19 cellular contexts compared by ENCODE assay signal in genomic region chr3:145952541-145952940, GRCh38.
DNase-seq lines count a peak whose midpoint lies in the region; ATAC-seq and TF ChIP-seq lines count a peak whose summit lies in the region.
"Had no signal": no experiment of that assay in that cellular context is flagged by ENCODE, and none has a peak within 500 bp of the region (broad histone marks: within the 10 kb centered on the region; RNA-seq: fewer than 3 reads in every experiment).

No MANE protein-coding gene starts in this region.

- in situ Hi-C loops in gastrocnemius medialis (cut with MboI; ENCODE audit: low sequenced_read_pairs in 4 of 4) = no loop called here

- no peak for TF ChIP-seq POLR2A in prostate gland (IDR thresholded peaks at IDR 0.05)
- TF ChIP-seq POLR2A in gastrocnemius medialis (IDR thresholded peaks at IDR 0.05) = no peak

- no peaks in the 10 kb centered on the region for H3K36me3 ChIP-seq in adipocyte (ENCODE audit: control insufficient read depth, insufficient read depth, low read length, severe bottlenecking)
- H3K36me3 ChIP-seq in prostate gland = no peaks in the 10 kb centered on the region
- no peaks in the 10 kb centered on the region for H3K36me3 ChIP-seq in gastrocnemius medialis
- H3K36me3 ChIP-seq: esophagus muscularis mucosa, spleen had no signal

- WGBS in prostate gland = 86% methylated on average over 4 of the region's 4 CpGs

- intact Hi-C loops in prostate gland (cut with DNase I) (no loop called here), gastrocnemius medialis (cut with DNase I; ENCODE audit: low total_unique reads) (no loop called here)

- H3K9me3 ChIP-seq in adipocyte (ENCODE audit: control insufficient read depth, low read length) (no peaks in the 10 kb centered on the region), prostate gland (no peaks in the 10 kb centered on the region), gastrocnemius medialis (no peaks in the 10 kb centered on the region)
- H3K9me3 ChIP-seq: esophagus muscularis mucosa had no signal

- H3K27me3 ChIP-seq in adipocyte (replicated peaks; ENCODE audit: control insufficient read depth, insufficient read depth, low read length) = no peaks in the 10 kb centered on the region
- H3K27me3 ChIP-seq in prostate gland (replicated peaks; ENCODE audit: insufficient read depth) = no peaks in the 10 kb centered on the region
- H3K27me3 ChIP-seq in gastrocnemius medialis = no peaks in the 10 kb centered on the region
- H3K27me3 ChIP-seq: esophagus muscularis mucosa, spleen had no signal

- no peak overlapping the region for H3K27ac ChIP-seq in prostate gland
- no peak overlapping the region for H3K27ac ChIP-seq in gastrocnemius medialis
- H3K27ac ChIP-seq: coronary artery, esophagus muscularis mucosa, spleen had no signal

- H3K4me3 ChIP-seq in adipocyte (ENCODE audit: low read length) (no peak overlapping the region), fibroblast of villous mesenchyme (ENCODE audit: low read depth, low read length) (no peak overlapping the region), prostate gland (no peak overlapping the region), gastrocnemius medialis (no peak overlapping the region)
- H3K4me3 ChIP-seq: coronary artery, esophagus muscularis mucosa, spleen had no signal

- no peak for ATAC-seq in HG03565 (IDR thresholded peaks at IDR 0.05; ENCODE audit: unreplicated experiment)
- ATAC-seq in gastrocnemius medialis = no peak
- ATAC-seq: Panc1 had no signal

- H3K9ac ChIP-seq in adipocyte (ENCODE audit: low read length) = no peak overlapping the region

- peak; percentile 22 for DNase-seq in A172 (ENCODE audit: low spot score)
- peak; percentile 76 for DNase-seq in GM04504 (ENCODE audit: low read depth)
- peak; percentile 23 for DNase-seq in adipocyte (ENCODE audit: low read depth)
- DNase-seq in fibroblast of villous mesenchyme (ENCODE audit: low read depth) = peak; percentile 43
- DNase-seq in prostate gland (ENCODE audit: low spot score) = no peak
- DNase-seq in activated effector memory CD4-positive, alpha-beta T cell treated with anti-CD3 and anti-CD28 coated beads, Interleukin-2, amount 50 U/mL, for 16 hours = no peak
- DNase-seq in gastrocnemius medialis = no peak
- DNase-seq: activated CD4-positive, alpha-beta T cell treated with anti-CD3 and anti-CD28 coated beads, Interleukin-2, amount 10 ng/mL, durations not matched to agents 24 days and 14 days; activated naive CD8-positive, alpha-beta T cell treated with anti-CD3 and anti-CD28 coated beads for 36 hours; activated T-cell treated with anti-CD3 and anti-CD28 coated beads, Interleukin-2, amount 50 U/mL, for 24 hours; GOT3; KG1; NCI-H526; nucleus accumbens; spleen had no signal

- TF ChIP-seq CTCF in fibroblast of villous mesenchyme (IDR thresholded peaks at IDR 0.05; ENCODE audit: insufficient read depth, low read depth, low read length) = no peak
- TF ChIP-seq CTCF in prostate gland (IDR thresholded peaks at IDR 0.05) = no peak
- no peak for TF ChIP-seq CTCF in gastrocnemius medialis (IDR thresholded peaks at IDR 0.05 in 4 of 5, conservative IDR thresholded peaks at IDR 0.05 in 1 of 5)

- H3K4me1 ChIP-seq in adipocyte (ENCODE audit: control insufficient read depth, insufficient read depth, low read length) (peaks cover 17% of the 10 kb centered on the region), prostate gland (replicated peaks) (no peaks in the 10 kb centered on the region), gastrocnemius medialis (no peaks in the 10 kb centered on the region)
- H3K4me1 ChIP-seq: esophagus muscularis mucosa, spleen had no signal

Comparison
In these comparisons a context has a peak if more than half of its experiments do, and no peak if none do; other contexts are left out.
1. DNase-seq: peak in A172 (single experiment), GM04504 (single experiment), adipocyte (single experiment) and fibroblast of villous mesenchyme (single experiment); none in prostate gland (single experiment), activated effector memory CD4-positive, alpha-beta T cell treated with anti-CD3 and anti-CD28 coated beads, Interleukin-2, amount 50 U/mL, for 16 hours (single experiment) and gastrocnemius medialis (0 of 2).